In the genomic region with DNA sequence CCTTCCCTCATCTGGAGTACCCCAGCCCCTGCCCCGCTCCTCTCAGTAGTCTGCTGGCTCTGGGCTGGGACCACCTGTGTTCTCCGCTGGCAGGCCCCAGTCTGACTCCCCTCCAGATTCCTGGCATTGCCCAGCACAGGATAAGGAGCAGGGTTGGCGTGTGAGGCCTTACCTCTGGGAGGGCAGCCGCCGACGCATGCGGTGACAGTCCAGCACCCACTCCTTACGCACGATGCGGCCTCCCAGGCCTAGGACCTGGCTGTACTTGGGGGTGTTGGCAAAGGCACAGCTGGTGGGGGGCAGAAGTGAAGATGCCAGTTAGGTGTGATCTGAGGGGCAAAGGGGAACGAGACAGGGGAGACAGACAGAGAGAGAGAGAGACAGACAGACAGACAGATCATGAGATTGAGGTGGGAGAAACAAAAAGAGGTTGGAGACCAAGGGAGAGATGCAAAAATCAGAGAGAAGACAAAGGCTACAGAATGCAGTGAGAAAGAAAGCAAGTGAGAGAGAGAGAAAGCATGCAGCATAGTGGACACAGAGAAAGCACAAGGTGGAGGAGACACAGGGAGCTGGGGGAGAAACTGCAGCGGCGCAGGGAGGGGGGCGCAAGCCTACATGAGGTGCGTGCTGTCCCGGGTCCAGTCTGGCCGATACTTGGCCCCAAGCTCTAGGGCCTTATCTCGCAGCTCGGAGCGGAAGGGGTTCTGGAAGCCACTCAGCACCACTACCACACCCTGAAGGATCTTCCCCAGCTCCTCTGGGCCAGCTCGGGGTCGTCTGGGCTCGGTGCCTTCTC, we compare ENCODE assay signal across 17 cellular contexts. TPM values are rescaled to one million over a fixed set of nuclear protein-coding genes. Genes with fewer than 3 reads are reported as not detected.
DNase-seq lines count a peak whose midpoint lies in the region; ATAC-seq and TF ChIP-seq lines count a peak whose summit lies in the region.
"Had no signal": no experiment of that assay in that cellular context is flagged by ENCODE, and none has a peak within 500 bp of the region (broad histone marks: within the 10 kb centered on the region; RNA-seq: fewer than 3 reads in every experiment).

No MANE protein-coding gene starts in this region.

- no peaks in the 10 kb centered on the region for H3K9me3 Mint-ChIP-seq in natural killer cell treated with Interleukin-12 subunit alpha and Interleukin-12 subunit beta and Interleukin-15 and Interleukin-18, amount 100 ng/mL, for 72 hours
- no peaks in the 10 kb centered on the region for H3K9me3 Mint-ChIP-seq in natural killer cell
- no peaks in the 10 kb centered on the region for H3K9me3 Mint-ChIP-seq in activated T-helper 17 cell treated with anti-CD3 and anti-CD28 coated beads, Interleukin-2, amount 50 U/mL, for 72 hours
- H3K9me3 Mint-ChIP-seq in nephron progenitor cell: no peaks in the 10 kb centered on the region

- ATAC-seq in natural killer cell treated with Interleukin-12 subunit alpha and Interleukin-12 subunit beta and Interleukin-15 and Interleukin-18, amount 100 ng/mL, for 72 hours: no peak
- ATAC-seq in natural killer cell (no peak), GM21515 (IDR thresholded peaks at IDR 0.05; ENCODE audit: unreplicated experiment) (no peak)
- ATAC-seq in activated T-helper 17 cell treated with anti-CD3 and anti-CD28 coated beads, Interleukin-2, amount 50 U/mL, for 72 hours (replicated peaks): no peak
- no peak for ATAC-seq in stimulated activated naive CD8-positive, alpha-beta T cell treated with anti-CD3 and anti-CD28 coated beads, Interleukin-15, Interleukin-2, amounts not matched to agents 100 U/mL and 50 U/mL, for 24 hours
- ATAC-seq: HepG2 had no signal

- peak; percentile 8 for DNase-seq in natural killer cell treated with Interleukin-12 subunit alpha and Interleukin-12 subunit beta and Interleukin-15 and Interleukin-18, amount 100 ng/mL, for 72 hours (ENCODE audit: low spot score)
- no peak for DNase-seq in natural killer cell
- no peak for DNase-seq in nephron progenitor cell
- DNase-seq in stimulated activated naive CD8-positive, alpha-beta T cell treated with anti-CD3 and anti-CD28 coated beads, Interleukin-15, Interleukin-2, amounts not matched to agents 100 U/mL and 50 U/mL, for 24 hours: no peak
- no peak for DNase-seq in UCSD-AML1 (lab: John Stamatoyannopoulos, UW; ENCODE audit: unreplicated experiment)
- DNase-seq: GF-D8, MG63, NCI-H1092 treated with DMSO at 0.1 percent for 48 hours, NCI-H1694, NCI-H2107, NCI-H226, NCI-H526 treated with DMSO at 0.1 percent for 48 hours had no signal

- intact Hi-C loops in natural killer cell (cut with micrococcal nuclease): no loop called here

- no peak overlapping the region for H3K4me3 Mint-ChIP-seq in natural killer cell treated with Interleukin-12 subunit alpha and Interleukin-12 subunit beta and Interleukin-15 and Interleukin-18, amount 100 ng/mL, for 72 hours
- H3K4me3 Mint-ChIP-seq in natural killer cell: no peak overlapping the region
- no peak overlapping the region for H3K4me3 Mint-ChIP-seq in activated T-helper 17 cell treated with anti-CD3 and anti-CD28 coated beads, Interleukin-2, amount 50 U/mL, for 72 hours
- no peak overlapping the region for H3K4me3 Mint-ChIP-seq in nephron progenitor cell
- H3K4me3 Mint-ChIP-seq: B cell had no signal

- no peaks in the 10 kb centered on the region for H3K27me3 Mint-ChIP-seq in natural killer cell treated with Interleukin-12 subunit alpha and Interleukin-12 subunit beta and Interleukin-15 and Interleukin-18, amount 100 ng/mL, for 72 hours
- no peaks in the 10 kb centered on the region for H3K27me3 Mint-ChIP-seq in natural killer cell (ENCODE audit: low read depth in 2 of 2)
- H3K27me3 Mint-ChIP-seq in activated T-helper 17 cell treated with anti-CD3 and anti-CD28 coated beads, Interleukin-2, amount 50 U/mL, for 72 hours: no peaks in the 10 kb centered on the region
- H3K27me3 Mint-ChIP-seq in nephron progenitor cell (ENCODE audit: low read depth, poor library complexity): peaks cover 4% of the 10 kb centered on the region
- H3K27me3 Mint-ChIP-seq: B cell had no signal

- H3K36me3 Mint-ChIP-seq in natural killer cell treated with Interleukin-12 subunit alpha and Interleukin-12 subunit beta and Interleukin-15 and Interleukin-18, amount 100 ng/mL, for 72 hours: peaks cover 6% of the 10 kb centered on the region
- H3K36me3 Mint-ChIP-seq in natural killer cell: no peaks in the 10 kb centered on the region
- H3K36me3 Mint-ChIP-seq in activated T-helper 17 cell treated with anti-CD3 and anti-CD28 coated beads, Interleukin-2, amount 50 U/mL, for 72 hours (ENCODE audit: low read depth): peaks cover 44% of the 10 kb centered on the region
- peaks cover 63% of the 10 kb centered on the region for H3K36me3 Mint-ChIP-seq in nephron progenitor cell (ENCODE audit: low read depth)

- TF ChIP-seq CTCF in natural killer cell (IDR thresholded peaks at IDR 0.05) (no peak), nephron progenitor cell (IDR thresholded peaks at IDR 0.05) (no peak)

- H3K27ac Mint-ChIP-seq in natural killer cell treated with Interleukin-12 subunit alpha and Interleukin-12 subunit beta and Interleukin-15 and Interleukin-18, amount 100 ng/mL, for 72 hours: peak overlapping the region in 1 of 2 donors; percentile 1
- no peak overlapping the region for H3K27ac Mint-ChIP-seq in natural killer cell
- H3K27ac Mint-ChIP-seq in activated T-helper 17 cell treated with anti-CD3 and anti-CD28 coated beads, Interleukin-2, amount 50 U/mL, for 72 hours: peak overlapping the region; percentile 17
- H3K27ac Mint-ChIP-seq in nephron progenitor cell: peak overlapping the region; percentile 34
- H3K27ac Mint-ChIP-seq: B cell had no signal

- H3K4me1 Mint-ChIP-seq in natural killer cell treated with Interleukin-12 subunit alpha and Interleukin-12 subunit beta and Interleukin-15 and Interleukin-18, amount 100 ng/mL, for 72 hours (ENCODE audit: low read depth in 2 of 2): peaks cover 8 to 9% of the 10 kb centered on the region in 2 donors
- H3K4me1 Mint-ChIP-seq in natural killer cell: peaks cover 8 to 11% of the 10 kb centered on the region in 2 donors
- H3K4me1 Mint-ChIP-seq in activated T-helper 17 cell treated with anti-CD3 and anti-CD28 coated beads, Interleukin-2, amount 50 U/mL, for 72 hours: peaks cover 7% of the 10 kb centered on the region
- H3K4me1 Mint-ChIP-seq in nephron progenitor cell: no peaks in the 10 kb centered on the region

RNA-seq across cellular contexts. Expression of gene ZNF575, which starts 18.6 kb away (rescaled TPM):
- 1 to 10 TPM; 1.4 to 1.9 TPM for total RNA-seq in natural killer cell treated with Interleukin-12 subunit alpha and Interleukin-12 subunit beta and Interleukin-15 and Interleukin-18, amount 100 ng/mL, for 72 hours
- total RNA-seq in natural killer cell: 1 to 10 TPM; 1.9 to 5.4 (median 3.9) TPM
- 1 to 10 TPM in 1 of 2 donors, under 1 TPM in 1; 0.86 to 1.7 TPM for total RNA-seq in activated T-helper 17 cell treated with anti-CD3 and anti-CD28 coated beads, Interleukin-2, amount 50 U/mL, for 72 hours
- total RNA-seq: H1 had no signal

RNA-seq across cellular contexts. Expression of gene XRCC1, which starts 23.7 kb away (rescaled TPM):
- 10 to 100 TPM; 29.9 to 47.0 TPM for total RNA-seq in natural killer cell treated with Interleukin-12 subunit alpha and Interleukin-12 subunit beta and Interleukin-15 and Interleukin-18, amount 100 ng/mL, for 72 hours
- total RNA-seq in natural killer cell: 10 to 100 TPM; 33.2 to 43.9 (median 40.7) TPM
- 10 to 100 TPM; 33.8 to 34.9 TPM for total RNA-seq in activated T-helper 17 cell treated with anti-CD3 and anti-CD28 coated beads, Interleukin-2, amount 50 U/mL, for 72 hours

RNA-seq across cellular contexts. Expression of gene PINLYP, which starts 24.0 kb away (rescaled TPM):
- 1 to 10 TPM; 2.7 to 6.2 TPM for total RNA-seq in natural killer cell treated with Interleukin-12 subunit alpha and Interleukin-12 subunit beta and Interleukin-15 and Interleukin-18, amount 100 ng/mL, for 72 hours
- total RNA-seq in natural killer cell: 1 to 10 TPM; 1.7 to 3.0 (median 2.4) TPM
- 1 to 10 TPM; 4.6 to 6.2 TPM for total RNA-seq in activated T-helper 17 cell treated with anti-CD3 and anti-CD28 coated beads, Interleukin-2, amount 50 U/mL, for 72 hours

RNA-seq across cellular contexts. Expression of gene ETHE1, which starts 24.6 kb away (rescaled TPM):
- 10 to 100 TPM; 41.7 to 70.4 TPM for total RNA-seq in natural killer cell treated with Interleukin-12 subunit alpha and Interleukin-12 subunit beta and Interleukin-15 and Interleukin-18, amount 100 ng/mL, for 72 hours
- total RNA-seq in natural killer cell: 10 to 100 TPM; 22.0 to 25.6 (median 24.6) TPM
- 10 to 100 TPM; 71.1 to 74.0 TPM for total RNA-seq in activated T-helper 17 cell treated with anti-CD3 and anti-CD28 coated beads, Interleukin-2, amount 50 U/mL, for 72 hours

RNA-seq across cellular contexts. Expression of gene IRGQ, which starts 44.3 kb away (rescaled TPM):
- 10 to 100 TPM; 36.8 to 42.6 TPM for total RNA-seq in natural killer cell treated with Interleukin-12 subunit alpha and Interleukin-12 subunit beta and Interleukin-15 and Interleukin-18, amount 100 ng/mL, for 72 hours
- total RNA-seq in natural killer cell: 10 to 100 TPM; 28.5 to 43.7 (median 32.2) TPM
- total RNA-seq in activated T-helper 17 cell treated with anti-CD3 and anti-CD28 coated beads, Interleukin-2, amount 50 U/mL, for 72 hours: 10 to 100 TPM; 18.3 to 22.1 TPM

Comparison
In these comparisons a context has a peak if more than half of its experiments do, and no peak if none do; other contexts are left out.
1. H3K27ac Mint-ChIP-seq: peak in activated T-helper 17 cell treated with anti-CD3 and anti-CD28 coated beads, Interleukin-2, amount 50 U/mL, for 72 hours (single experiment) and nephron progenitor cell (single experiment); none in natural killer cell (0 of 2).